8 cellular contexts compared by ENCODE assay signal in the genomic region with DNA sequence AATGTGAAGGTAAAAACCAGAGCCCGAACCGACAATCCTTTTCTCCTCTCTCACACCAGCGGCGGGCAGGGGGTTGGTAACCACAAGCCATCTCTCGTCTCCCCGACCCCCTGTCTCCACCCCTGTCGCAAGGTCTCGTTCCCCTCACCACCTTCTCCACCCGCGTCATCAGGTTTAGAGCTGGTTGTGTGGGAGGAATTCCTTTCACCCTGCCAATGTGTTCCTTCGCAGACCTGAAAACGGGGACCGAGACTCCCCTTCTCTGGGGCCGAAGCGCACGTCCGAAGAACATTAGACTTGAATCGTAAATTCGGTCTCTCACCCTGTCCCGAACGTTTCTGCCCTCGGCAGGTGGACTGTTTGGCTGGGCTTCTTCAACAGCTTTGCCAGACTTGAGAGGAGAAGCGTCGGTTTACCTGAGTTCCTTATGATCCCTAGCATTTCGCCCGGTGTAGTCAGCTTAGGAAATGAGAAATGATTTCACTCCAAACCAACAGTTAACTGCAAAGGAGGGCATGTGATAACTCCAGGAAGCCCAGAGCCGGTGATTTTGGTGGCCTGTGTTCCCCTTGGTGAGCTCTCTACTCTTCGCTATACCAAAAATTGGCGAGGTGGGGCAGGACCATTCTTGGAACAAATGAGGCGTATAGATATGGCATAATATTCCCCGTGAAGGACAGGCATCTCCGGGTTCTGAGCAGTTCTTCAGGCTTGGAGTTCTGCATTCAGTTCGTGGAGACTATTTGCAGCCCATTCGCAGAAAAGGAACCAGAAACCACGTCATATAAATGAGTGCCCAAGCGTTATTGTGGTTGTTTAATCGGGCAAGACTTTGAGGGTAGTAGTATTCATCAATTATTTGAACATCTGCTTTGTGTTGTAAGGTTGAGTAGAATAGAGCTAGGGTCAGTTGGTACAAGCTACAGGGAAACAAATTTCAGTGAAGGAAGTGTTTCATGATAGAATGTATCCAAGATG. TPM values are rescaled to one million over a fixed set of nuclear protein-coding genes. Genes with fewer than 3 reads are reported as not detected.
DNase-seq lines count a peak whose midpoint lies in the region; ATAC-seq and TF ChIP-seq lines count a peak whose summit lies in the region.

No MANE protein-coding gene starts in this region.

- DNase-seq in Caki2 (ENCODE audit: low read depth) (peak; percentile 25), T-helper 22 cell (ENCODE audit: low read depth) (peak; percentile 32), choroid plexus epithelial cell (ENCODE audit: low read depth) (peak; percentile 26), left kidney (ENCODE audit: low read depth, low spot score) (peak; percentile 74), cerebellar nuclear complex (lab: John Stamatoyannopoulos, UW) (no peak)
- DNase-seq in stimulated activated CD4-positive, alpha-beta T cell treated with anti-CD3 and anti-CD28 coated beads, Interleukin-2, amount 100 ng/mL, for 24 hours = peak; percentile 47 to 55

- in situ Hi-C loops in Caki2 (cut with HindIII; ENCODE audit: low pct_unique_long_range_greater_than_20kb, low sequenced_read_pairs) = no loop called here

- H3K4me3 ChIP-seq in choroid plexus epithelial cell (ENCODE audit: low read depth, low read length) = peak overlapping the region; percentile 92

- ATAC-seq in GM19452 (IDR thresholded peaks at IDR 0.05; ENCODE audit: unreplicated experiment) (peak; percentile 3), HG03571 (IDR thresholded peaks at IDR 0.05; ENCODE audit: unreplicated experiment) (peak; percentile 7)

- no peak for TF ChIP-seq CTCF in choroid plexus epithelial cell (conservative IDR thresholded peaks at IDR 0.05; ENCODE audit: low read depth, low read length)

RNA-seq across cellular contexts. Expression of gene CFAP36, which starts 0.7 kb away (rescaled TPM):
- 55.3 and 80.4 TPM in 2 replicates for total RNA-seq in Caki2 (2014; rRNA removed; shearing (Covaris generic); ENCODE audit: low replicate concordance)

Comparison
In these comparisons a context has a peak if more than half of its experiments do, and no peak if none do; other contexts are left out.
1. DNase-seq: peak in Caki2 (single experiment), T-helper 22 cell (single experiment), choroid plexus epithelial cell (single experiment), left kidney (single experiment) and stimulated activated CD4-positive, alpha-beta T cell treated with anti-CD3 and anti-CD28 coated beads, Interleukin-2, amount 100 ng/mL, for 24 hours (2 of 2); none in cerebellar nuclear complex (0 of 2).